Comparison of ENCODE assay signal across 24 cellular contexts in genomic region chr20:52416959-52417358, GRCh38.
"Had no signal": no experiment of that assay in that cellular context is flagged by ENCODE, and none has a peak within 500 bp of the region (broad histone marks: within the 10 kb centered on the region; RNA-seq: fewer than 3 reads in every experiment).

No MANE protein-coding gene starts in this region.

- H3K4me3 ChIP-seq: coronary artery, dorsolateral prefrontal cortex, esophagus muscularis mucosa, gastroesophageal sphincter, heart left ventricle, hepatocyte, left lung, lower lobe of right lung had no signal

- DNase-seq: dermis blood vessel endothelial cell; dorsolateral prefrontal cortex; effector CD4-positive, alpha-beta T cell; effector memory CD4-positive, alpha-beta T cell; foreskin keratinocyte; heart left ventricle; hypothalamus; immature natural killer cell; islet precursor cell; kidney; kidney glomerular epithelial cell; left lung; left ventricle myocardium superior; lower lobe of right lung; mesendoderm; midbrain; naive thymus-derived CD4-positive, alpha-beta T cell had no signal

- H3K36me3 ChIP-seq: esophagus muscularis mucosa, gastroesophageal sphincter, heart left ventricle, left lung, lower lobe of right lung had no signal

- H3K9me3 ChIP-seq: lower lobe of right lung had no signal

- H3K4me2 ChIP-seq: hepatocyte had no signal

- H3K79me2 ChIP-seq: hepatocyte had no signal

- ATAC-seq: foreskin keratinocyte; gastroesophageal sphincter; heart left ventricle; left lung; left ventricle myocardium superior; lower lobe of right lung; naive thymus-derived CD4-positive, alpha-beta T cell had no signal

- FAIRE-seq: colon, endothelial cell of umbilical vein, frontal cortex, kidney had no signal

- H2AFZ ChIP-seq: hepatocyte had no signal

- H3K27ac ChIP-seq: coronary artery, dorsolateral prefrontal cortex, esophagus muscularis mucosa, foreskin keratinocyte, gastroesophageal sphincter, heart left ventricle, hepatocyte, left lung, lower lobe of right lung had no signal

- H3K27me3 ChIP-seq: esophagus muscularis mucosa, foreskin keratinocyte, gastroesophageal sphincter, heart left ventricle, hepatocyte, left lung had no signal

- H3K4me1 ChIP-seq: esophagus muscularis mucosa, foreskin keratinocyte, gastroesophageal sphincter, heart left ventricle, left lung, lower lobe of right lung had no signal
